In genomic region chr19:40277356-40277755, GRCh38 we compare ENCODE assay signal across 1 cellular context.
TF ChIP-seq lines count a peak whose summit lies in the region.

No MANE protein-coding gene starts in this region.

TF ChIP-seq in IMR-90, 13 proteins besides CTCF, POLR2A, EP300 and RAD21:
- TF ChIP-seq RCOR1 (IDR thresholded peaks at IDR 0.05; ENCODE audit: insufficient replicate concordance, low read length) (no peak), CHD1 (IDR thresholded peaks at IDR 0.05; ENCODE audit: low read depth, low read length) (no peak), NFE2L2 (IDR thresholded peaks at IDR 0.05; ENCODE audit: low read depth, low read length) (no peak), BHLHE40 (IDR thresholded peaks at IDR 0.05; ENCODE audit: low read depth, low read length) (no peak), CEBPB (IDR thresholded peaks at IDR 0.05; ENCODE audit: low read depth, low read length) (no peak)
- TF ChIP-seq, protein P1, sequence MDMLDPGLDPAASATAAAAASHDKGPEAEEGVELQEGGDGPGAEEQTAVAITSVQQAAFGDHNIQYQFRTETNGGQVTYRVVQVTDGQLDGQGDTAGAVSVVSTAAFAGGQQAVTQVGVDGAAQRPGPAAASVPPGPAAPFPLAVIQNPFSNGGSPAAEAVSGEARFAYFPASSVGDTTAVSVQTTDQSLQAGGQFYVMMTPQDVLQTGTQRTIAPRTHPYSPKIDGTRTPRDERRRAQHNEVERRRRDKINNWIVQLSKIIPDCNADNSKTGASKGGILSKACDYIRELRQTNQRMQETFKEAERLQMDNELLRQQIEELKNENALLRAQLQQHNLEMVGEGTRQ (IDR thresholded peaks at IDR 0.05; ENCODE audit: low read depth, low read length): no peak
